8 cellular contexts compared by ENCODE assay signal in the genomic region with DNA sequence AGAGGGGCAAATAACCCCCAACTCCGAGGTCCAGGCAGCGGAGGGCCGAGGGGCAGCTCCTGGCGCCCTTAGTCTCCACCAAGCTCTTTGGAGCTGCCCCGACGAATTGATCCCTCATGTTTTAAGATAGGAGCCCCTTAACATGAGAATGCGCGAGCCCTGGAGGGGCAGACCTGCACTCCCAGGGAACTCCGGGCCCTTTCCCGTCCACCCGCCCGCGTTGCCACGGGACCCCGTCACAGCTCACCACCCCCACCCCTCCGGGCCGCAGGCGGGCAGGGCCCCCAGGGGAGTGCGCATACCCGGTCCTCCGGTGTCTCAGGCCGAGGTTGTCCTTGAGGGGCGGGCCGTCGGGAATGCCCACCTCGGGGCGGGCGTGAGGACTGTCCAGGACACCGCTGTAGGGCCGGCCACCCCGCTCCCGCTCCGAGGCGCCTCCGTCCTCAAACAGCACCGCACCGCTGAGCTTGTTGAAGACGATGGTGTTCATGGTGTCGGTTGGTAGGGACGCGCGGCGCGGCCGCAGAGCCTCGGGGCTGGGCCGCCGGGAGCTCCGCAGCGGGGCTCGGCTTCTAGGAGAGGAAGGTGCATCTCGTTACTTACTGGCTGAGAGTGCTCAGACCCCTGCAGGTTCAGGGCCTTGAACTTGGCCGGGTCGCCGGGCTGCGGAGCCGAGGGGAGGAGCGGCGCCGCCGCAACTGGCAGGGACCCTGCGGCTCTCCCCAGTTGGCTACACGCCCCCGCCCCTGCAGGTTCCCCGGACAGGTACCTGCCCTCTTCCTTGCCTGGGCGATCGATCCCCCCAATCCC. TPM values are rescaled to one million over a fixed set of nuclear protein-coding genes. Genes with fewer than 3 reads are reported as not detected.
DNase-seq lines count a peak whose midpoint lies in the region; ATAC-seq and TF ChIP-seq lines count a peak whose summit lies in the region.

No MANE protein-coding gene starts in this region.

- peaks cover 33% of the 10 kb centered on the region for H3K4me1 Mint-ChIP-seq in activated CD4-positive, alpha-beta T cell treated with anti-CD3 and anti-CD28 coated beads for 36 hours

- no peak for TF ChIP-seq CTCF in fibroblast of the aortic adventitia (IDR thresholded peaks at IDR 0.05; ENCODE audit: insufficient read depth, low read length)
- no peak for TF ChIP-seq CTCF in neutrophil (IDR thresholded peaks at IDR 0.05)

- no peaks in the 10 kb centered on the region for H3K9me3 ChIP-seq in neutrophil

- H3K27ac ChIP-seq in neutrophil = no peak overlapping the region

- H3K36me3 Mint-ChIP-seq in activated CD4-positive, alpha-beta T cell treated with anti-CD3 and anti-CD28 coated beads for 36 hours (ENCODE audit: low read depth) = peaks cover 1% of the 10 kb centered on the region

- H3K4me3 Mint-ChIP-seq in activated CD4-positive, alpha-beta T cell treated with anti-CD3 and anti-CD28 coated beads for 36 hours = peak overlapping the region; percentile 65

- peak; percentile 64 for DNase-seq in activated CD4-positive, alpha-beta T cell treated with anti-CD3 and anti-CD28 coated beads for 36 hours
- no peak for DNase-seq in activated CD4-positive, alpha-beta T cell treated with anti-CD3 and anti-CD28 coated beads for 1 hour
- DNase-seq in activated T-cell treated with anti-CD3 and anti-CD28 coated beads, Interleukin-2, amount 50 U/mL, for 48 hours = peak; percentile 66 to 70
- DNase-seq in fibroblast of the aortic adventitia (ENCODE audit: low read depth) (no peak), hippocampal formation (lab: John Stamatoyannopoulos, UW) (no peak), GM19238 (ENCODE audit: insufficient read length, low spot score) (no peak)

- no peaks in the 10 kb centered on the region for H3K9me3 Mint-ChIP-seq in activated CD4-positive, alpha-beta T cell treated with anti-CD3 and anti-CD28 coated beads for 36 hours (ENCODE audit: low read depth)

- no peaks in the 10 kb centered on the region for H3K36me3 ChIP-seq in neutrophil

- H3K4me1 ChIP-seq in neutrophil (ENCODE audit: control insufficient read depth in 1 of 2, insufficient read depth in 1 of 2, low read depth in 1 of 2, low read length in 1 of 2) = peaks cover 55 to 62% of the 10 kb centered on the region in 2 experiments

- H3K4me3 ChIP-seq in fibroblast of the aortic adventitia (ENCODE audit: low read depth, low read length) (peak overlapping the region; percentile 61), neutrophil (ENCODE audit: low read depth in 1 of 2, low read length in 1 of 2) (peak overlapping the region; percentile 67 to 74)

- POLR2A ChIA-PET in activated CD4-positive, alpha-beta T cell treated with anti-CD3 and anti-CD28 coated beads for 36 hours (lab: Charles Lee) = no interaction called here

- peak overlapping the region; percentile 47 for H3K27ac Mint-ChIP-seq in activated CD4-positive, alpha-beta T cell treated with anti-CD3 and anti-CD28 coated beads for 36 hours

- H3K27me3 Mint-ChIP-seq in activated CD4-positive, alpha-beta T cell treated with anti-CD3 and anti-CD28 coated beads for 36 hours = peaks cover 53% of the 10 kb centered on the region

- ATAC-seq in activated CD4-positive, alpha-beta T cell treated with anti-CD3 and anti-CD28 coated beads for 36 hours = no peak
- ATAC-seq in HG02885 (IDR thresholded peaks at IDR 0.05; ENCODE audit: poor library complexity, unreplicated experiment) = no peak

- H3K27me3 ChIP-seq in neutrophil = peaks cover 95% of the 10 kb centered on the region

- CTCF ChIA-PET in activated CD4-positive, alpha-beta T cell treated with anti-CD3 and anti-CD28 coated beads for 36 hours (lab: Charles Lee) = interaction anchor here (0.8 to 2.0 kb wide), 11 partner anchors 8 to 639 kb away, joined by 3 to 11 read pairs (median 5); a partner anchor contains a TSS

- intact Hi-C loops in activated CD4-positive, alpha-beta T cell treated with anti-CD3 and anti-CD28 coated beads for 36 hours (cut with DNase I, micrococcal nuclease) = loop anchor here (1.0 to 5.0 kb wide), 17 partner anchors 239 to 1301 kb away; a partner anchor contains a TSS

RNA-seq across cellular contexts. Expression of a gene that starts 2.5 kb away (rescaled TPM):
- under 1 TPM; 0.49 to 0.53 TPM for total RNA-seq in activated CD4-positive, alpha-beta T cell treated with anti-CD3 and anti-CD28 coated beads for 36 hours
- 0.25 and 0.27 TPM in 2 replicates for total RNA-seq in fibroblast of the aortic adventitia (ENCODE audit: low replicate concordance)

Comparison
In these comparisons a context has a peak if more than half of its experiments do, and no peak if none do; other contexts are left out.
1. DNase-seq: peak in activated CD4-positive, alpha-beta T cell treated with anti-CD3 and anti-CD28 coated beads for 36 hours (single experiment) and activated T-cell treated with anti-CD3 and anti-CD28 coated beads, Interleukin-2, amount 50 U/mL, for 48 hours (2 of 2); none in activated CD4-positive, alpha-beta T cell treated with anti-CD3 and anti-CD28 coated beads for 1 hour (single experiment), fibroblast of the aortic adventitia (single experiment), hippocampal formation (0 of 2) and GM19238 (single experiment).